Comparison of ENCODE assay signal across 8 cellular contexts in the genomic region with DNA sequence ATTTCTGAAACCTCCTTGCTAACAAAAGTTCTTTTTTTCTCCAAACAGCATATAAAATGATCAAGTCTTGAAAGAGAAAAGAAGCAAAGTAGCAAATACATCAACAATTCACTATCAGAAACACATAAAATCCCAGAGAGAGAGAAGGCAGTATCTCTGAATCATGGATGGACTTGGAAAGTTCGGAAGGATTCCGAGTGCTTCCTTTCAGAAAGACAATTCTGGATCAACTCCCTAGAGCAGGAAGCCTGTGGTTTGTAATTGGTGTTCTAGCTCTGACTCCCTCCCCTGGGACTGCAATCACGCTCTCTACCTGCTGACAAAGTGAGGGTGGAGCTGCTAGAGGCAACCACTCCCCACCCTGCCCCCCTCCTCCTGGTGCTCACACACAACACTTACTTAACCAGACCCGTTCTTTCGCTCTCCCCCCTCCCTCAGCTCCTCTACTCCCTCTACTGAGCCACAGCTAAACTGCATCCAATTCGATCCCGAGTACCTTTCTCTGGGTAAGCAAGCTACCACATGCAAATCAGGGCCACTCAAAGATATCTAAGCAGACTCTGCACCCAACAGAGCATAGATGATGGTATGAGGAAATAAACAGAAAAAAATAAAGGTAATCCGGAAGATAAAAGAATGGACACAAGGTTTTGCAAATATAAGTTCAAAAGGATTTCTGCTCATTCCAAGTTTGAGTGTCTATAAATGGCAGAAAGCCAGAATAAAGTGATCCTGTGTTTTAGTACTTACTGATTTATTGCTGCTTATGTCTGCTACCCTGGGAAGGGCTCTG. TPM values are rescaled to one million over a fixed set of nuclear protein-coding genes. Genes with fewer than 3 reads are reported as not detected.
A peak's percentile ranks its signal among the peaks of the same experiment; 100 is the strongest.
DNase-seq lines count a peak whose midpoint lies in the region; ATAC-seq and TF ChIP-seq lines count a peak whose summit lies in the region.

A gene (minus strand): TSS at position 235 of the 793 bp plus-strand sequence. CDS start 1,957 bp downstream, outside the sequence.

- H3K9me3 ChIP-seq in gastroesophageal sphincter = no peaks in the 10 kb centered on the region

- peak within 1 kb of the TSS in 3 of 4 donors; percentile 55 to 61 (median 56) for H3K27ac ChIP-seq in gastroesophageal sphincter
- H3K27ac ChIP-seq in substantia nigra (ENCODE audit: low read depth, low read length, poor library complexity, severe bottlenecking) = no peak within 1 kb of the TSS

- TF ChIP-seq POLR2A in gastroesophageal sphincter (IDR thresholded peaks at IDR 0.05) = no peak

- WGBS in gastroesophageal sphincter (ENCODE audit: low coverage in 1 of 2), 2 donors = 0 to 2% methylated on average over 3 to 7 of the region's 8 CpGs

- peak; percentile 99 for ATAC-seq in gastroesophageal sphincter

- H3K36me3 ChIP-seq in gastroesophageal sphincter = no peaks in the 10 kb centered on the region

- H3K4me1 ChIP-seq in gastroesophageal sphincter = peaks cover 0 to 13% (median 0%) of the 10 kb centered on the region in 3 donors

- peak; percentile 91 for DNase-seq in GM03348 (ENCODE audit: low spot score)
- DNase-seq in HCEC 1CT = peak; percentile 61
- DNase-seq in M059J (ENCODE audit: low read depth) = peak; percentile 91
- DNase-seq in SIG-M5 (lab: John Stamatoyannopoulos, UW) = peak; percentile 57
- peak; percentile 86 for DNase-seq in activated naive CD4-positive, alpha-beta T cell treated with Interleukin-2 at 50 U/mL for 16 hours
- DNase-seq in non-pigmented ciliary epithelial cell (ENCODE audit: low read depth) = peak; percentile 37
- peak in 45 of 49 donors; percentile 2 to 87 (median 51) for DNase-seq in substantia nigra (lab: John Stamatoyannopoulos, UW)

- peaks cover under 1% of the 10 kb centered on the region for H3K27me3 ChIP-seq in gastroesophageal sphincter

- peak within 1 kb of the TSS; percentile 31 to 41 for H3K4me3 ChIP-seq in gastroesophageal sphincter

- TF ChIP-seq CTCF in gastroesophageal sphincter (IDR thresholded peaks at IDR 0.05) = peak; percentile 49 to 83 (median 74)

- TF ChIP-seq EP300 in gastroesophageal sphincter (IDR thresholded peaks at IDR 0.05) = no peak

RNA-seq across cellular contexts. Expression of the gene that starts here (rescaled TPM):
- total RNA-seq in M059J (2014; rRNA removed; shearing (Covaris generic)) = 0.17 TPM in 1 of 2 replicates, not detected in the other
- under 1 TPM in 2 of 4 donors, not detected in 2; 0.16 to 0.79 TPM for total RNA-seq in gastroesophageal sphincter

Comparison
In these comparisons a context has a peak if more than half of its experiments do, and no peak if none do; other contexts are left out.
1. Peak in DNase-seq in M059J; RNA of the gene not detected or under 1 TPM.
2. Peak in ATAC-seq, H3K4me3 ChIP-seq and H3K27ac ChIP-seq in gastroesophageal sphincter; RNA of the gene not detected or under 1 TPM.
3. DNase-seq: peak in every context shown above with its lines; median percentile 91 in GM03348; 91 in M059J; 86 in activated naive CD4-positive, alpha-beta T cell treated with Interleukin-2 at 50 U/mL for 16 hours; 61 in HCEC 1CT; 57 in SIG-M5; 51 in substantia nigra; 37 in non-pigmented ciliary epithelial cell.